Comparison of ENCODE assay signal across 2 cellular contexts in the genomic region with DNA sequence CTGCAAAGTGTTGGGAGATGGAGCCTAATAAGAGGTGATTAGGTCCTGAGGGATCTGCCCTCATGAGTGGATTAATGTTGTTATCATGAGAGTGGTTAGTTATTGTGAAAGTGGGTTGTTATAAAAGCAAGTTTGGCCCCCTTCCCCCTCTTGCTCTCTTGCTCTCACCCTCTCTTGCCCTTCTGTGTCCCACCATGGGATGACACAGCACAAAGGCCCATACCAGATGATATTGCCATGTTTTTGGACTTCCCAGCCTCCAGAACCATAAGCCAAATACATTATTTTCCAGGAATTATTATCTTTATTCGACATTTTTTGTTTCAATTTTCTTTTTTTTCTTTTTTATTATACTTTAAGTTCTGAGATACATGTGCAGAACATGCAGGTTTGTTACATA.
A peak's percentile ranks its signal among the peaks of the same experiment; 100 is the strongest.
TF ChIP-seq lines count a peak whose summit lies in the region.

No MANE protein-coding gene starts in this region.

TF ChIP-seq in WTC11, 78 proteins besides CTCF, POLR2A, EP300 and RAD21 (continued from another document):
- TF ChIP-seq GRHL2 (CRISPR knock-in tag; IDR thresholded peaks at IDR 0.05; ENCODE audit: insufficient replicate concordance, severe bottlenecking) (no peak), ZNF121 (CRISPR knock-in tag; IDR thresholded peaks at IDR 0.05) (peak; percentile 30; the same call in 1 of the 2 replicates)

TF ChIP-seq in H1, 55 proteins besides CTCF, POLR2A, EP300 and RAD21 (continued from another document):
- TF ChIP-seq CREB1 (IDR thresholded peaks at IDR 0.05): no peak
- TF ChIP-seq CBX8 (IDR thresholded peaks at IDR 0.05; ENCODE audit: borderline replicate concordance, low read depth, low read length): no peak
